1 cellular context compared by ENCODE assay signal in genomic region chr10:117136391-117136975, GRCh38.
TF ChIP-seq lines count a peak whose summit lies in the region.

No MANE protein-coding gene starts in this region.

TF ChIP-seq in WTC11, 78 proteins besides CTCF, POLR2A, EP300 and RAD21 (continued from another document):
- no peak for TF ChIP-seq HMGXB4 (CRISPR knock-in tag; IDR thresholded peaks at IDR 0.05)
- TF ChIP-seq MYBL2 (CRISPR knock-in tag; IDR thresholded peaks at IDR 0.05), result no peak
- no peak for TF ChIP-seq USF2 (CRISPR knock-in tag; IDR thresholded peaks at IDR 0.05)
- no peak for TF ChIP-seq NR2C2 (CRISPR knock-in tag; IDR thresholded peaks at IDR 0.05)
- TF ChIP-seq JAZF1 (CRISPR knock-in tag; IDR thresholded peaks at IDR 0.05), result no peak
